ENCODE assay signal across 14 cellular contexts in the genomic region with DNA sequence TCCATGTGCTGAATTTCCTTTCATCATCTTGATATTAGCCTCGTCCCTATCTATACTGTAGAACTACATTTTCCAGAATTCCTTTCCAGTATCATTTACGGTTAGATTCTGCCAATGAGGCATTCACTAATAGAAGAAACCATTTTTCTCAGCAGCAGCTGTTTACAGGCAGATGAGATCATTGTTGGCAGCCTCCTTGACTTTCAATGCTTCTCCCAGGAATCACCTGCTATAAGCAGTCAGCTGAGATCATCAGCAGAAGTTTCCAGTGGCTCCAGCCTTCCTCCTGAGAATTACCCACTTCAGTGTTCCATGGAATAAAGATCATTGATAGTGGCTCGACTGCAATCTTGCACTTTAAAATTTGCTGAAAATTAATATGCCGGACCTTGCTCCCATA.
A peak's percentile ranks its signal among the peaks of the same experiment; 100 is the strongest.
DNase-seq lines count a peak whose midpoint lies in the region; TF ChIP-seq lines count a peak whose summit lies in the region.
"Had no signal": no experiment of that assay in that cellular context is flagged by ENCODE, and none has a peak within 500 bp of the region (broad histone marks: within the 10 kb centered on the region; RNA-seq: fewer than 3 reads in every experiment).

No MANE protein-coding gene starts in this region.

- DNase-seq in NCI-H146 treated with DMSO at 0.1 percent for 48 hours (lab: John Stamatoyannopoulos, UW; ENCODE audit: unreplicated experiment) (peak; percentile 0), NCI-H146 (lab: John Stamatoyannopoulos, UW) (no peak), NCI-H446 treated with DMSO at 0.1 percent for 48 hours (lab: John Stamatoyannopoulos, UW) (peak; percentile 80), choroid plexus epithelial cell (ENCODE audit: low read depth) (peak; percentile 4), skeletal muscle cell (ENCODE audit: low read depth) (peak; percentile 47), MM.1S (no peak), esophagus muscularis mucosa (ENCODE audit: extremely low spot score) (no peak)
- DNase-seq in activated T-cell treated with anti-CD3 and anti-CD28 coated beads, Interleukin-2, amount 50 U/mL, for 48 hours = no peak
- DNase-seq: HFFc6, NCI-H187 treated with DMSO at 0.1 percent for 48 hours, nucleus accumbens, Peyer's patch, spleen, T1000 had no signal

- TF ChIP-seq CTCF in choroid plexus epithelial cell (conservative IDR thresholded peaks at IDR 0.05; ENCODE audit: low read depth, low read length) (no peak), MM.1S (IDR thresholded peaks at IDR 0.05; ENCODE audit: low read length) (no peak), esophagus muscularis mucosa (IDR thresholded peaks at IDR 0.05) (no peak)

- no peaks in the 10 kb centered on the region for H3K9me2 ChIP-seq in MM.1S (replicated peaks; ENCODE audit: insufficient read depth, low read length)

- no peaks in the 10 kb centered on the region for H3F3A ChIP-seq in MM.1S (ENCODE audit: insufficient read depth, low read length)

- no peaks in the 10 kb centered on the region for H4K20me1 ChIP-seq in MM.1S (ENCODE audit: insufficient read depth, low read length)

- no peak overlapping the region for H3K4me2 ChIP-seq in MM.1S (ENCODE audit: low read depth, low read length)

- no peak for TF ChIP-seq EP300 in esophagus muscularis mucosa (IDR thresholded peaks at IDR 0.05)

- intact Hi-C loops in esophagus muscularis mucosa (cut with DNase I) = no loop called here

- H3K4me3 ChIP-seq in choroid plexus epithelial cell (ENCODE audit: low read depth, low read length) = no peak overlapping the region
- H3K4me3 ChIP-seq in skeletal muscle cell (ENCODE audit: low read depth, low read length) = no peak overlapping the region
- no peak overlapping the region for H3K4me3 ChIP-seq in MM.1S (ENCODE audit: low read length)
- no peak overlapping the region for H3K4me3 ChIP-seq in esophagus muscularis mucosa
- H3K4me3 ChIP-seq: Peyer's patch, spleen had no signal

- no peak for TF ChIP-seq POLR2A in esophagus muscularis mucosa (IDR thresholded peaks at IDR 0.05; ENCODE audit: low read depth)

- no peaks in the 10 kb centered on the region for H3K79me2 ChIP-seq in MM.1S (ENCODE audit: low read length)

- no peaks in the 10 kb centered on the region for H3K4me1 ChIP-seq in MM.1S (ENCODE audit: low read length)
- H3K4me1 ChIP-seq in esophagus muscularis mucosa = no peaks in the 10 kb centered on the region
- H3K4me1 ChIP-seq: Peyer's patch, spleen had no signal

- 57% methylated on average over 4 of the region's 4 CpGs for WGBS in esophagus muscularis mucosa

- H3K9ac ChIP-seq in MM.1S (ENCODE audit: low read length) = no peak overlapping the region

- H2AFZ ChIP-seq in MM.1S (ENCODE audit: low read length) = no peak overlapping the region

- H3K36me3 ChIP-seq in MM.1S (replicated peaks; ENCODE audit: insufficient read depth, low read length) (no peaks in the 10 kb centered on the region), esophagus muscularis mucosa (no peaks in the 10 kb centered on the region)
- H3K36me3 ChIP-seq: Peyer's patch, spleen had no signal

- H3K9me3 ChIP-seq in MM.1S (replicated peaks; ENCODE audit: insufficient read depth, low read length) = no peaks in the 10 kb centered on the region
- peaks cover 0 to 8% (median 4%) of the 10 kb centered on the region in 4 donors for H3K9me3 ChIP-seq in esophagus muscularis mucosa
- H3K9me3 ChIP-seq: Peyer's patch had no signal

- no peak overlapping the region for H3K27ac ChIP-seq in MM.1S (ENCODE audit: low read length)
- no peak overlapping the region for H3K27ac ChIP-seq in esophagus muscularis mucosa (replicated peaks in 1 of 4)
- H3K27ac ChIP-seq: Peyer's patch, spleen had no signal

- H3K27me3 ChIP-seq in MM.1S (replicated peaks; ENCODE audit: insufficient read depth, low read length) (no peaks in the 10 kb centered on the region), esophagus muscularis mucosa (no peaks in the 10 kb centered on the region)
- H3K27me3 ChIP-seq: Peyer's patch, spleen had no signal

Comparison
In these comparisons a context has a peak if more than half of its experiments do, and no peak if none do; other contexts are left out.
1. DNase-seq: peak in NCI-H146 treated with DMSO at 0.1 percent for 48 hours (single experiment), NCI-H446 treated with DMSO at 0.1 percent for 48 hours (single experiment), choroid plexus epithelial cell (single experiment) and skeletal muscle cell (single experiment); none in NCI-H146 (single experiment), MM.1S (single experiment), activated T-cell treated with anti-CD3 and anti-CD28 coated beads, Interleukin-2, amount 50 U/mL, for 48 hours (0 of 2) and esophagus muscularis mucosa (single experiment).